In the genomic region with DNA sequence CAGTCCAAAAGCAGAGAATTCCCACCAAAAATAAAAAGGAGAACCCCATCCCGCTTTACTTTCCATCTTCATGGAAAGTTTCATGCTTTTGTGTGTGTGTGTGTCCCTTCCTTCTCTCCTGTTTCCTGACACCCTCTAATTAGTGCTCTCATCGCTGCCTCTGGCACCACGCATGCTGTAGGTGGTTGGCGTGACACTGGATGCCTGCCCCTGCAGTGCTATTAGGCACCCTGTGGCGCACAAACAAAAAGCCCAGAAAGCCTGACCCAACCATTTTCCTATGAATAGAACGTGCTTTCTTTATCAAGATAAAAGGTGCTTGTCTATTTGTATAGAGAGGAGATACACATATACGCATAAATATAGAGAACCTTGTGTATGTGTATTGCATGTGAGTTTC, we compare ENCODE assay signal across 28 cellular contexts.
DNase-seq lines count a peak whose midpoint lies in the region; ATAC-seq and TF ChIP-seq lines count a peak whose summit lies in the region.
"Had no signal": no experiment of that assay in that cellular context is flagged by ENCODE, and none has a peak within 500 bp of the region (broad histone marks: within the 10 kb centered on the region; RNA-seq: fewer than 3 reads in every experiment).

No MANE protein-coding gene starts in this region.

- POLR2A ChIA-PET in HEK293 (lab: Yijun Ruan, JAX) = no interaction called here
- POLR2A ChIA-PET in SK-N-SH (lab: Yijun Ruan, JAX) = no interaction called here

- no peaks in the 10 kb centered on the region for H3K9me3 Mint-ChIP-seq in neural progenitor cell
- no peaks in the 10 kb centered on the region for H3K9me3 Mint-ChIP-seq in stimulated activated effector memory CD8-positive, alpha-beta T cell treated with anti-CD3 and anti-CD28 coated beads, Interleukin-12 subunit alpha, Interleukin-12 subunit beta, amount 100 ng/mL, for 72 hours
- H3K9me3 Mint-ChIP-seq: activated T-cell treated with anti-CD3 and anti-CD28 coated beads, Interleukin-2, amount 50 U/mL, for 4 hours; CD4-positive, alpha-beta memory T cell; memory B cell; naive B cell; stimulated activated naive B cell treated with anti-CD40 and anti-IgM and Interleukin-4, amounts not matched to agents 10 μg/mL and 1 μg/mL and 100 μg/mL, for 72 hours had no signal

- H3K27me3 ChIP-seq in neural progenitor cell (no peaks in the 10 kb centered on the region), SK-N-SH (ENCODE audit: insufficient read depth) (peaks cover 28% of the 10 kb centered on the region; the same call in 1 of the 2 replicates)
- H3K27me3 ChIP-seq: testis, vagina had no signal

- H3F3A ChIP-seq in neural progenitor cell (ENCODE audit: low read depth) = no peaks in the 10 kb centered on the region
- no peaks in the 10 kb centered on the region for H3F3A ChIP-seq in SK-N-SH (replicated peaks; ENCODE audit: insufficient read depth)

- no peaks in the 10 kb centered on the region for H4K20me1 ChIP-seq in neural progenitor cell (ENCODE audit: low read depth)
- H4K20me1 ChIP-seq in SK-N-SH (ENCODE audit: insufficient read depth) = no peaks in the 10 kb centered on the region

- no peaks in the 10 kb centered on the region for H3K9me3 ChIP-seq in HEK293 (ENCODE audit: control insufficient read depth, insufficient read depth, low read depth, low read length)
- H3K9me3 ChIP-seq in neural progenitor cell (ENCODE audit: low read depth) = no peaks in the 10 kb centered on the region
- no peaks in the 10 kb centered on the region for H3K9me3 ChIP-seq in SK-N-SH
- H3K9me3 ChIP-seq: testis, vagina had no signal

- no peak for TF ChIP-seq EP300 in SK-N-SH (IDR thresholded peaks at IDR 0.05; ENCODE audit: borderline replicate concordance in 1 of 2, low read depth in 1 of 2, low read length in 1 of 2)

- no peak overlapping the region for H3K4me3 Mint-ChIP-seq in neural progenitor cell
- H3K4me3 Mint-ChIP-seq in stimulated activated effector memory CD8-positive, alpha-beta T cell treated with anti-CD3 and anti-CD28 coated beads, Interleukin-12 subunit alpha, Interleukin-12 subunit beta, amount 100 ng/mL, for 72 hours = no peak overlapping the region
- H3K4me3 Mint-ChIP-seq: activated CD4-positive, alpha-beta T cell treated with anti-CD3 and anti-CD28 coated beads for 36 hours; activated T-cell treated with anti-CD3 and anti-CD28 coated beads, Interleukin-2, amount 50 U/mL, for 4 hours; CD4-positive, alpha-beta memory T cell; memory B cell; naive B cell; stimulated activated naive B cell treated with anti-CD40 and anti-IgM and Interleukin-4, amounts not matched to agents 10 μg/mL and 1 μg/mL and 100 μg/mL, for 72 hours had no signal

- no peak overlapping the region for H3K27ac Mint-ChIP-seq in neural progenitor cell
- no peak overlapping the region for H3K27ac Mint-ChIP-seq in stimulated activated effector memory CD8-positive, alpha-beta T cell treated with anti-CD3 and anti-CD28 coated beads, Interleukin-12 subunit alpha, Interleukin-12 subunit beta, amount 100 ng/mL, for 72 hours
- H3K27ac Mint-ChIP-seq: activated CD4-positive, alpha-beta T cell treated with anti-CD3 and anti-CD28 coated beads for 36 hours; CD4-positive, alpha-beta memory T cell; memory B cell; naive B cell; stimulated activated naive B cell treated with anti-CD40 and anti-IgM and Interleukin-4, amounts not matched to agents 10 μg/mL and 1 μg/mL and 100 μg/mL, for 72 hours had no signal

- DNase-seq in NCI-H146 treated with DMSO at 0.1 percent for 48 hours (lab: John Stamatoyannopoulos, UW; ENCODE audit: unreplicated experiment) = peak; percentile 88
- peak; percentile 88 for DNase-seq in NCI-H748 (lab: John Stamatoyannopoulos, UW; ENCODE audit: unreplicated experiment)
- DNase-seq in neural progenitor cell (ENCODE audit: low spot score) = peak; percentile 64
- no peak for DNase-seq in SK-N-SH
- DNase-seq in stimulated activated effector memory CD8-positive, alpha-beta T cell treated with anti-CD3 and anti-CD28 coated beads, Interleukin-12 subunit alpha, Interleukin-12 subunit beta, amount 100 ng/mL, for 72 hours (ENCODE audit: low spot score in 2 of 2) = no peak
- DNase-seq: activated CD4-positive, alpha-beta T cell treated with anti-CD3 and anti-CD28 coated beads for 36 hours; activated CD8-positive, alpha-beta memory T cell treated with anti-CD3 and anti-CD28 coated beads for 24 hours; activated naive CD4-positive, alpha-beta T cell; activated T-cell treated with anti-CD3 and anti-CD28 coated beads, Interleukin-2, amount 50 U/mL, for 4 hours; amniotic stem cell; CD4-positive, alpha-beta memory T cell; DMS53; glutamatergic neuron; IMR-90; left colon; naive B cell; NCI-H1694 treated with DMSO at 0.1 percent for 48 hours; NCI-H526 treated with DMSO at 0.1 percent for 48 hours; retina; SHP77 treated with DMSO at 0.1 percent for 48 hours; stimulated activated naive B cell treated with anti-CD40 and anti-IgM and Interleukin-4, amounts not matched to agents 10 μg/mL and 1 μg/mL and 100 μg/mL, for 72 hours; T-helper 1 cell; testis had no signal

- H3K9ac ChIP-seq in neural progenitor cell (no peak overlapping the region), SK-N-SH (no peak overlapping the region)

- no peak for TF ChIP-seq CTCF in HEK293 (tag by site-specific recombination; IDR thresholded peaks at IDR 0.05)
- no peak for TF ChIP-seq CTCF in neural progenitor cell (IDR thresholded peaks at IDR 0.05)
- no peak for TF ChIP-seq CTCF in SK-N-SH (IDR thresholded peaks at IDR 0.05)

- H3K36me3 Mint-ChIP-seq in neural progenitor cell = no peaks in the 10 kb centered on the region
- H3K36me3 Mint-ChIP-seq in stimulated activated effector memory CD8-positive, alpha-beta T cell treated with anti-CD3 and anti-CD28 coated beads, Interleukin-12 subunit alpha, Interleukin-12 subunit beta, amount 100 ng/mL, for 72 hours = no peaks in the 10 kb centered on the region
- H3K36me3 Mint-ChIP-seq: CD4-positive, alpha-beta memory T cell; memory B cell; naive B cell; stimulated activated naive B cell treated with anti-CD40 and anti-IgM and Interleukin-4, amounts not matched to agents 10 μg/mL and 1 μg/mL and 100 μg/mL, for 72 hours had no signal

- no peaks in the 10 kb centered on the region for H3K9me2 ChIP-seq in SK-N-SH

- H3K79me2 ChIP-seq in neural progenitor cell (ENCODE audit: low read depth) = no peaks in the 10 kb centered on the region
- H3K79me2 ChIP-seq in SK-N-SH (ENCODE audit: insufficient read depth) = no peaks in the 10 kb centered on the region

- H3K36me3 ChIP-seq in HEK293 (ENCODE audit: control insufficient read depth in 2 of 2, insufficient read depth in 1 of 2, low read length in 2 of 2) = no peaks in the 10 kb centered on the region
- no peaks in the 10 kb centered on the region for H3K36me3 ChIP-seq in neural progenitor cell
- no peaks in the 10 kb centered on the region for H3K36me3 ChIP-seq in SK-N-SH (replicated peaks in 1 of 2; ENCODE audit: control insufficient read depth in 1 of 2, insufficient read depth in 2 of 2, low read length in 1 of 2)
- H3K36me3 ChIP-seq: vagina had no signal

- H3K4me3 ChIP-seq in HEK293 (ENCODE audit: low read depth, low read length) (no peak overlapping the region), neural progenitor cell (no peak overlapping the region), SK-N-SH (ENCODE audit: low read depth in 2 of 2, low read length in 1 of 2) (no peak overlapping the region)
- H3K4me3 ChIP-seq: smooth muscle cell, testis, vagina had no signal

- H2AFZ ChIP-seq in neural progenitor cell (replicated peaks) (no peak overlapping the region), SK-N-SH (ENCODE audit: low read depth) (no peak overlapping the region)

- CTCF ChIA-PET in HEK293 (lab: Yijun Ruan, JAX) = no interaction called here
- CTCF ChIA-PET in SK-N-SH (lab: Yijun Ruan, JAX) = interaction anchor here (1.4 to 7.1 kb wide), 3 partner anchors 11 to 493 kb away, joined by 3 to 53 read pairs (median 5); no protein-coding TSS in a partner anchor

- 18% methylated on average over 7 of the region's 7 CpGs for WGBS in SK-N-SH (ENCODE audit: low lambda C conversion rate)

- H3K4me1 ChIP-seq in HEK293 (ENCODE audit: control insufficient read depth, insufficient read depth, low read length) = no peaks in the 10 kb centered on the region
- peaks cover 22% of the 10 kb centered on the region for H3K4me1 ChIP-seq in neural progenitor cell
- H3K4me1 ChIP-seq in SK-N-SH (ENCODE audit: control insufficient read depth in 1 of 2, insufficient read depth in 2 of 2, low read depth in 1 of 2, low read length in 1 of 2) = no peaks in the 10 kb centered on the region
- H3K4me1 ChIP-seq: testis, vagina had no signal

- no peak for TF ChIP-seq RAD21 in SK-N-SH (IDR thresholded peaks at IDR 0.05; ENCODE audit: low read length)

- ATAC-seq in GM18867 (IDR thresholded peaks at IDR 0.05; ENCODE audit: unreplicated experiment) = no peak
- ATAC-seq in stimulated activated effector memory CD8-positive, alpha-beta T cell treated with anti-CD3 and anti-CD28 coated beads, Interleukin-12 subunit alpha, Interleukin-12 subunit beta, amount 100 ng/mL, for 72 hours = no peak
- ATAC-seq: activated CD4-positive, alpha-beta T cell treated with anti-CD3 and anti-CD28 coated beads for 36 hours; activated T-cell treated with anti-CD3 and anti-CD28 coated beads, Interleukin-2, amount 50 U/mL, for 4 hours; left colon; stimulated activated naive B cell treated with anti-CD40 and anti-IgM and Interleukin-4, amounts not matched to agents 10 μg/mL and 1 μg/mL and 100 μg/mL, for 72 hours had no signal

- no peak overlapping the region for H3K27ac ChIP-seq in HEK293 (ENCODE audit: extremely low read depth, low read depth, low read length)
- H3K27ac ChIP-seq in neural progenitor cell = peak overlapping the region; percentile 38
- H3K27ac ChIP-seq in SK-N-SH (ENCODE audit: low read depth in 2 of 2, low read length in 1 of 2) = no peak overlapping the region
- H3K27ac ChIP-seq: testis, vagina had no signal

- H3K4me1 Mint-ChIP-seq in neural progenitor cell = peaks cover 9% of the 10 kb centered on the region
- no peaks in the 10 kb centered on the region for H3K4me1 Mint-ChIP-seq in stimulated activated effector memory CD8-positive, alpha-beta T cell treated with anti-CD3 and anti-CD28 coated beads, Interleukin-12 subunit alpha, Interleukin-12 subunit beta, amount 100 ng/mL, for 72 hours
- H3K4me1 Mint-ChIP-seq: activated CD4-positive, alpha-beta T cell treated with anti-CD3 and anti-CD28 coated beads for 36 hours; CD4-positive, alpha-beta memory T cell; memory B cell; naive B cell; stimulated activated naive B cell treated with anti-CD40 and anti-IgM and Interleukin-4, amounts not matched to agents 10 μg/mL and 1 μg/mL and 100 μg/mL, for 72 hours had no signal

- peaks cover 2% of the 10 kb centered on the region for H3K27me3 Mint-ChIP-seq in neural progenitor cell (ENCODE audit: insufficient read depth, low read depth)

- H3K4me2 ChIP-seq in neural progenitor cell (peak overlapping the region; percentile 44), SK-N-SH (no peak overlapping the region)
- H3K4me2 ChIP-seq: smooth muscle cell had no signal

TF ChIP-seq in SK-N-SH, 30 proteins besides CTCF, POLR2A, EP300 and RAD21 (continues in another document):
- no peak for TF ChIP-seq POLR2AphosphoS5 (IDR thresholded peaks at IDR 0.05; ENCODE audit: low read depth, low read length)

Comparison
In these comparisons a context has a peak if more than half of its experiments do, and no peak if none do; other contexts are left out.
1. DNase-seq: peak in NCI-H146 treated with DMSO at 0.1 percent for 48 hours (single experiment), NCI-H748 (single experiment) and neural progenitor cell (single experiment); none in SK-N-SH (single experiment) and stimulated activated effector memory CD8-positive, alpha-beta T cell treated with anti-CD3 and anti-CD28 coated beads, Interleukin-12 subunit alpha, Interleukin-12 subunit beta, amount 100 ng/mL, for 72 hours (0 of 2).